Comparison of ENCODE assay signal across 1 cellular context in genomic region chr9:92292338-92293074, GRCh38.
TF ChIP-seq lines count a peak whose summit lies in the region.

No MANE protein-coding gene starts in this region.

TF ChIP-seq in A549, 52 proteins besides CTCF, POLR2A, EP300 and RAD21:
- TF ChIP-seq FOSL2 (IDR thresholded peaks at IDR 0.05) (no peak), FOSL2 (CRISPR knock-in tag; IDR thresholded peaks at IDR 0.05) (0 out of 2 replicates have a peak, but pooled peaks have one; percentile 27), CBX2 (IDR thresholded peaks at IDR 0.05; ENCODE audit: borderline replicate concordance, low read depth) (no peak)
